In genomic region chr13:55266644-55267043, GRCh38 we compare ENCODE assay signal across 6 cellular contexts.
"Had no signal": no experiment of that assay in that cellular context is flagged by ENCODE, and none has a peak within 500 bp of the region (broad histone marks: within the 10 kb centered on the region; RNA-seq: fewer than 3 reads in every experiment).

No MANE protein-coding gene starts in this region.

- H3K4me3 ChIP-seq: K562 had no signal

- H3K4me3 Mint-ChIP-seq: H9 had no signal

- DNase-seq: GOT3, H9, HCEC 1CT, IMR-90, KG1 had no signal

- H3K9me3 Mint-ChIP-seq: H9 had no signal

- ATAC-seq: K562 had no signal
